ENCODE assay signal across 10 cellular contexts in the genomic region with DNA sequence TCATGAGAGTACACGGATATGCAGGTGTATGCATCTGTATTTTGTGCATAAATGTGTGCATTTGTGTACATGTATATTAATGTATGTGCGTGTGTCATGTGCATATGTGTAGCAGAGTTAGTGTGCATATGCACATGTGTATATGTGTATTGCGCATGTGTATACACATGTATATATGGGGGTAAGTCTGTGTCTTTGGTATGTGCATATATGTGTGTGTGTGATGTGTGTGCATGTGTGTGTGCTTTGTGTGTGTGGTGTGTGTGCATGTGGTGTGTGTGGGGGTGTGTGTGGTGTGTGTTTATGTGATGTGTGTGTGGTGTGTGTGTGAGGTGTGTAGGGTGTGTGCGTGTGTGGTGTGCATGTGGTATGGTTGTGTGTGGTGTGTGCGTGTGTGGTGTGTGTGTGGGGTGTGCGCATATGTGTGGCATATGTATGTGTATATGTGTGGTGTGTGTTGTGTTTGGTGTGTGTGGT. TPM values are rescaled to one million over a fixed set of nuclear protein-coding genes. Genes with fewer than 3 reads are reported as not detected.
DNase-seq lines count a peak whose midpoint lies in the region; ATAC-seq, FAIRE-seq and TF ChIP-seq lines count a peak whose summit lies in the region.
"Had no signal": no experiment of that assay in that cellular context is flagged by ENCODE, and none has a peak within 500 bp of the region (broad histone marks: within the 10 kb centered on the region; RNA-seq: fewer than 3 reads in every experiment).

No MANE protein-coding gene starts in this region.

- POLR2A ChIA-PET in A549 (lab: Yijun Ruan, JAX) = interaction anchor here (1.7 kb wide), 1 partner anchor 13 kb away, joined by 17 read pairs; the partner anchor contains the start of gene CTSL
- POLR2A ChIA-PET in activated CD8-positive, alpha-beta T cell treated with anti-CD3 and anti-CD28 coated beads for 36 hours (lab: Charles Lee) = no interaction called here

- TF ChIP-seq RAD21 in A549 (conservative IDR thresholded peaks at IDR 0.05 in 1 of 2, IDR thresholded peaks at IDR 0.05 in 1 of 2) = no peak

- H3K27ac ChIP-seq in A549 (peak overlapping the region; percentile 95), Peyer's patch (peak overlapping the region in 3 of 4 donors; percentile 53 to 77 (median 75))

- H3K4me2 ChIP-seq in A549 = peak overlapping the region; percentile 87

- H3K9me3 Mint-ChIP-seq in endothelial cell (ENCODE audit: unreplicated experiment) = no peaks in the 10 kb centered on the region
- no peaks in the 10 kb centered on the region for H3K9me3 Mint-ChIP-seq in activated CD8-positive, alpha-beta T cell treated with anti-CD3 and anti-CD28 coated beads for 36 hours
- H3K9me3 Mint-ChIP-seq: T-cell had no signal

- no peak overlapping the region for H3K4me3 Mint-ChIP-seq in endothelial cell (ENCODE audit: unreplicated experiment)
- no peak overlapping the region for H3K4me3 Mint-ChIP-seq in activated CD8-positive, alpha-beta T cell treated with anti-CD3 and anti-CD28 coated beads for 36 hours
- H3K4me3 Mint-ChIP-seq: B cell, T-cell had no signal

- H3K4me1 Mint-ChIP-seq in endothelial cell (ENCODE audit: unreplicated experiment) = peaks cover 23% of the 10 kb centered on the region
- H3K4me1 Mint-ChIP-seq in activated CD8-positive, alpha-beta T cell treated with anti-CD3 and anti-CD28 coated beads for 36 hours (ENCODE audit: low read depth) = peaks cover 19% of the 10 kb centered on the region
- H3K4me1 Mint-ChIP-seq: B cell had no signal

- H3K9me3 ChIP-seq in A549 (no peaks in the 10 kb centered on the region), Peyer's patch (no peaks in the 10 kb centered on the region)

- no peak for TF ChIP-seq POLR2A in A549 (IDR thresholded peaks at IDR 0.05; ENCODE audit: low read length)
- no peak for TF ChIP-seq POLR2A in Peyer's patch (IDR thresholded peaks at IDR 0.05)

- CTCF ChIA-PET in A549 (lab: Yijun Ruan, JAX) = interaction anchor here (1.3 to 2.0 kb wide), 3 partner anchors 18 to 100 kb away, joined by 3 to 10 read pairs (median 5); no protein-coding TSS in a partner anchor
- CTCF ChIA-PET in activated CD8-positive, alpha-beta T cell treated with anti-CD3 and anti-CD28 coated beads for 36 hours (lab: Charles Lee) = no interaction called here

- no peak for DNase-seq in A549 (ENCODE audit: low read depth in 1 of 2, low spot score in 1 of 2)
- no peak for DNase-seq in Peyer's patch
- DNase-seq in endothelial cell (ENCODE audit: low spot score) = no peak
- DNase-seq in omental fat pad (ENCODE audit: low spot score) = no peak
- no peak for DNase-seq in activated CD8-positive, alpha-beta T cell treated with anti-CD3 and anti-CD28 coated beads for 36 hours
- DNase-seq in NCI-H2227 treated with DMSO at 0.1 percent for 48 hours (lab: John Stamatoyannopoulos, UW) = no peak

- H3K27ac Mint-ChIP-seq in endothelial cell (ENCODE audit: unreplicated experiment) = peak overlapping the region; percentile 6
- no peak overlapping the region for H3K27ac Mint-ChIP-seq in activated CD8-positive, alpha-beta T cell treated with anti-CD3 and anti-CD28 coated beads for 36 hours
- H3K27ac Mint-ChIP-seq: B cell had no signal

- TF ChIP-seq EP300 in A549 (IDR thresholded peaks at IDR 0.05) = no peak

- H3K27me3 Mint-ChIP-seq in endothelial cell (ENCODE audit: unreplicated experiment) = peaks cover 2% of the 10 kb centered on the region
- H3K27me3 Mint-ChIP-seq in activated CD8-positive, alpha-beta T cell treated with anti-CD3 and anti-CD28 coated beads for 36 hours = peaks cover 1% of the 10 kb centered on the region

- H3K36me3 ChIP-seq in Peyer's patch = no peaks in the 10 kb centered on the region

- H3K36me3 Mint-ChIP-seq in endothelial cell (ENCODE audit: low read depth, unreplicated experiment) = no peaks in the 10 kb centered on the region
- no peaks in the 10 kb centered on the region for H3K36me3 Mint-ChIP-seq in activated CD8-positive, alpha-beta T cell treated with anti-CD3 and anti-CD28 coated beads for 36 hours (ENCODE audit: low read depth)
- H3K36me3 Mint-ChIP-seq: T-cell had no signal

- ATAC-seq in A549 (0 out of 6 replicates have a peak, but pooled peaks of 1 of the 2 experiments have one; percentile 4), omental fat pad (ENCODE audit: low FRiP score) (peak; percentile 2), HG02870 (IDR thresholded peaks at IDR 0.05; ENCODE audit: unreplicated experiment) (no peak), GM21515 (IDR thresholded peaks at IDR 0.05; ENCODE audit: unreplicated experiment) (no peak)
- no peak for ATAC-seq in activated CD8-positive, alpha-beta T cell treated with anti-CD3 and anti-CD28 coated beads for 36 hours
- ATAC-seq: T-cell had no signal

- intact Hi-C loops in activated CD8-positive, alpha-beta T cell treated with anti-CD3 and anti-CD28 coated beads for 36 hours (cut with micrococcal nuclease) = no loop called here

- H3K4me1 ChIP-seq in A549 (peaks cover 55% of the 10 kb centered on the region), Peyer's patch (no peaks in the 10 kb centered on the region)

- TF ChIP-seq CTCF in A549 (IDR thresholded peaks at IDR 0.05) (no peak), Peyer's patch (IDR thresholded peaks at IDR 0.05) (no peak), endothelial cell (IDR thresholded peaks at IDR 0.05; ENCODE audit: unreplicated experiment) (no peak), omental fat pad (IDR thresholded peaks at IDR 0.05) (no peak)
- no peak for TF ChIP-seq CTCF in activated CD8-positive, alpha-beta T cell treated with anti-CD3 and anti-CD28 coated beads for 36 hours (IDR thresholded peaks at IDR 0.05)

- no peaks in the 10 kb centered on the region for H3K27me3 ChIP-seq in Peyer's patch

- H3K4me3 ChIP-seq in A549 = no peak overlapping the region
- no peak overlapping the region for H3K4me3 ChIP-seq in Peyer's patch

- no peak for FAIRE-seq in A549 (lab: Jason Lieb, UNC)

- 90% methylated on average over 6 of the region's 6 CpGs for WGBS in A549 (ENCODE audit: missing lambda C conversion rate)

TF ChIP-seq in A549, 52 proteins besides CTCF, POLR2A, EP300 and RAD21:
- TF ChIP-seq, protein P1, sequence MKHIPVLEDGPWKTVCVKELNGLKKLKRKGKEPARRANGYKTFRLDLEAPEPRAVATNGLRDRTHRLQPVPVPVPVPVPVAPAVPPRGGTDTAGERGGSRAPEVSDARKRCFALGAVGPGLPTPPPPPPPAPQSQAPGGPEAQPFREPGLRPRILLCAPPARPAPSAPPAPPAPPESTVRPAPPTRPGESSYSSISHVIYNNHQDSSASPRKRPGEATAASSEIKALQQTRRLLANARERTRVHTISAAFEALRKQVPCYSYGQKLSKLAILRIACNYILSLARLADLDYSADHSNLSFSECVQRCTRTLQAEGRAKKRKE (CRISPR knock-in tag; IDR thresholded peaks at IDR 0.05; ENCODE audit: low read depth) = peak; percentile 54; the same call in 1 of the 2 replicates
- TF ChIP-seq ZNF302 (CRISPR knock-in tag; IDR thresholded peaks at IDR 0.05) = no peak

RNA-seq across cellular contexts. Expression of gene CTSL, which starts 13.1 kb away (rescaled TPM):
- polyA plus RNA-seq in A549 (2011; rRNA removed) (666 and 725 TPM in 2 replicates), A549 (2017; fragmentation: RNase III; extraction: RNeasy Plus Mini Kit Qiagen cat#74134 plus additional on column Dnase treatment) (546 to 902 TPM (median 660 TPM) in 3 replicates)
- 308 and 392 TPM in 2 replicates for polyA plus RNA-seq in A549 (2012; cell fraction: cytosol; rRNA removed)
- polyA plus RNA-seq in A549 (2012; cell fraction: nucleus; rRNA removed) = 321 and 389 TPM in 2 replicates
- 113 and 147 TPM in 2 replicates for polyA minus RNA-seq in A549 (2011; rRNA and poly(A)+ RNA removed)
- total RNA-seq in Peyer's patch (10 to 100 TPM; 14.3 to 23.5 (median 19.6) TPM), endothelial cell (ENCODE audit: unreplicated experiment) (90.6 TPM), omental fat pad (100 to 1,000 TPM; 160 to 932 (median 321) TPM)
- under 1 TPM; 0.36 to 0.58 TPM for total RNA-seq in activated CD8-positive, alpha-beta T cell treated with anti-CD3 and anti-CD28 coated beads for 36 hours

Comparison
In these comparisons a context has a peak if more than half of its experiments do, and no peak if none do; other contexts are left out.
1. RNA of gene CTSL, which starts 13.1 kb away (total RNA-seq): 160 to 932 TPM in omental fat pad, 90.6 TPM in endothelial cell (single experiment) and 14.3 to 23.5 TPM in Peyer's patch; 0.36 to 0.58 TPM in activated CD8-positive, alpha-beta T cell treated with anti-CD3 and anti-CD28 coated beads for 36 hours; every median in the first group is over 4 times any median in the second.